ENCODE assay signal across 16 cellular contexts in genomic region chr20:48634641-48635040, GRCh38.
DNase-seq lines count a peak whose midpoint lies in the region; ATAC-seq, FAIRE-seq and TF ChIP-seq lines count a peak whose summit lies in the region.
"Had no signal": no experiment of that assay in that cellular context is flagged by ENCODE, and none has a peak within 500 bp of the region (broad histone marks: within the 10 kb centered on the region; RNA-seq: fewer than 3 reads in every experiment).

No MANE protein-coding gene starts in this region.

- intact Hi-C loops in activated T-helper 1 cell treated with anti-CD3 and anti-CD28 coated beads, Interleukin-12 subunit alpha, Interleukin-12 subunit beta, Interleukin-2, Interleukin-4 antibody, amounts not matched to agents 30 ng/mL and 10 ng/mL and 1 ng/mL, durations not matched to agents 14 hours and 24 hours and 36 hours (cut with micrococcal nuclease) = loop anchor here (1.0 kb wide), 1 partner anchor 271 kb away; no protein-coding TSS in a partner anchor
- intact Hi-C loops in kidney (cut with DNase I) = no loop called here

- no peak for TF ChIP-seq CTCF in kidney (IDR thresholded peaks at IDR 0.05; ENCODE audit: borderline replicate concordance, extremely low read depth, insufficient read depth)
- TF ChIP-seq CTCF in endodermal cell (conservative IDR thresholded peaks at IDR 0.05) = no peak

- FAIRE-seq in kidney (lab: Jason Lieb, UNC) = no peak
- FAIRE-seq: GM18507 had no signal

- peaks cover 1% of the 10 kb centered on the region for H3K4me1 Mint-ChIP-seq in activated T-cell treated with anti-CD3 and anti-CD28 coated beads, Interleukin-2, amount 50 U/mL, for 24 hours (ENCODE audit: low read depth)
- no peaks in the 10 kb centered on the region for H3K4me1 Mint-ChIP-seq in activated T-cell treated with anti-CD3 and anti-CD28 coated beads, Interleukin-2, amount 50 U/mL, for 4 hours (ENCODE audit: low read depth)
- H3K4me1 Mint-ChIP-seq in activated T-helper 1 cell treated with anti-CD3 and anti-CD28 coated beads, Interleukin-12 subunit alpha, Interleukin-12 subunit beta, Interleukin-2, Interleukin-4 antibody, amounts not matched to agents 30 ng/mL and 10 ng/mL and 1 ng/mL, durations not matched to agents 14 hours and 24 hours and 36 hours (ENCODE audit: low read depth) = peaks cover 11% of the 10 kb centered on the region
- peaks cover 7 to 9% of the 10 kb centered on the region in 2 donors for H3K4me1 Mint-ChIP-seq in stimulated activated naive B cell treated with anti-CD40 and anti-IgM and Interleukin-4, amounts not matched to agents 10 μg/mL and 1 μg/mL and 100 μg/mL, for 72 hours
- H3K4me1 Mint-ChIP-seq in endodermal cell = no peaks in the 10 kb centered on the region

- H3K36me3 ChIP-seq in kidney (ENCODE audit: control insufficient read depth in 1 of 2, insufficient read depth in 2 of 2, low read length in 2 of 2) (peaks cover 5 to 8% of the 10 kb centered on the region in 2 donors), endodermal cell (ENCODE audit: control insufficient read depth, insufficient read depth, low read length) (peaks cover 64% of the 10 kb centered on the region)
- H3K36me3 ChIP-seq: HAP-1 had no signal

- H3K4me3 ChIP-seq in kidney (ENCODE audit: low read length in 2 of 2) = no peak overlapping the region
- H3K4me3 ChIP-seq in endodermal cell (ENCODE audit: low read length) = no peak overlapping the region
- H3K4me3 ChIP-seq: BLaER1 treated with 17β-estradiol and CSF1 and Interleukin-3, amounts not matched to agents 10 nM and 100 nM; HAP-1 had no signal

- H3K9ac ChIP-seq in kidney (ENCODE audit: low read length in 2 of 2) = no peak overlapping the region
- no peak overlapping the region for H3K9ac ChIP-seq in endodermal cell (ENCODE audit: extremely low read depth, low read length, poor library complexity, severe bottlenecking)

- no peaks in the 10 kb centered on the region for H3K27me3 Mint-ChIP-seq in activated T-cell treated with anti-CD3 and anti-CD28 coated beads, Interleukin-2, amount 50 U/mL, for 24 hours
- no peaks in the 10 kb centered on the region for H3K27me3 Mint-ChIP-seq in activated T-cell treated with anti-CD3 and anti-CD28 coated beads, Interleukin-2, amount 50 U/mL, for 4 hours (ENCODE audit: low read depth)
- no peaks in the 10 kb centered on the region for H3K27me3 Mint-ChIP-seq in activated T-helper 1 cell treated with anti-CD3 and anti-CD28 coated beads, Interleukin-12 subunit alpha, Interleukin-12 subunit beta, Interleukin-2, Interleukin-4 antibody, amounts not matched to agents 30 ng/mL and 10 ng/mL and 1 ng/mL, durations not matched to agents 14 hours and 24 hours and 36 hours (ENCODE audit: insufficient read depth)
- no peaks in the 10 kb centered on the region for H3K27me3 Mint-ChIP-seq in stimulated activated naive B cell treated with anti-CD40 and anti-IgM and Interleukin-4, amounts not matched to agents 10 μg/mL and 1 μg/mL and 100 μg/mL, for 72 hours
- no peaks in the 10 kb centered on the region for H3K27me3 Mint-ChIP-seq in endodermal cell (ENCODE audit: insufficient read depth)

- H3K4me1 ChIP-seq in kidney (ENCODE audit: control insufficient read depth in 1 of 2, insufficient read depth in 1 of 2, low read depth in 1 of 2, low read length in 2 of 2) = no peaks in the 10 kb centered on the region
- no peaks in the 10 kb centered on the region for H3K4me1 ChIP-seq in endodermal cell (ENCODE audit: control insufficient read depth, insufficient read depth, low read length)
- H3K4me1 ChIP-seq: HAP-1 had no signal

- no peak overlapping the region for H3K27ac ChIP-seq in kidney (ENCODE audit: low read depth in 2 of 2, low read length in 2 of 2)
- H3K27ac ChIP-seq in endodermal cell (ENCODE audit: low read depth, low read length) = no peak overlapping the region

- H3K27me3 ChIP-seq in endodermal cell (ENCODE audit: control insufficient read depth, insufficient read depth, low read length, poor library complexity, severe bottlenecking) = no peaks in the 10 kb centered on the region
- H3K27me3 ChIP-seq: BLaER1 treated with 17β-estradiol and CSF1 and Interleukin-3, amounts not matched to agents 10 nM and 100 nM had no signal

- peaks cover 75% of the 10 kb centered on the region for H3K36me3 Mint-ChIP-seq in activated T-cell treated with anti-CD3 and anti-CD28 coated beads, Interleukin-2, amount 50 U/mL, for 24 hours (ENCODE audit: low read depth)
- peaks cover 36% of the 10 kb centered on the region for H3K36me3 Mint-ChIP-seq in activated T-cell treated with anti-CD3 and anti-CD28 coated beads, Interleukin-2, amount 50 U/mL, for 4 hours (ENCODE audit: insufficient read depth)
- H3K36me3 Mint-ChIP-seq in activated T-helper 1 cell treated with anti-CD3 and anti-CD28 coated beads, Interleukin-12 subunit alpha, Interleukin-12 subunit beta, Interleukin-2, Interleukin-4 antibody, amounts not matched to agents 30 ng/mL and 10 ng/mL and 1 ng/mL, durations not matched to agents 14 hours and 24 hours and 36 hours (ENCODE audit: low read depth) = peaks cover 40% of the 10 kb centered on the region
- peaks cover 33 to 61% of the 10 kb centered on the region in 2 donors for H3K36me3 Mint-ChIP-seq in stimulated activated naive B cell treated with anti-CD40 and anti-IgM and Interleukin-4, amounts not matched to agents 10 μg/mL and 1 μg/mL and 100 μg/mL, for 72 hours
- H3K36me3 Mint-ChIP-seq in endodermal cell (ENCODE audit: low read depth) = peaks cover 60% of the 10 kb centered on the region

- 94 to 97% methylated on average over 5 to 7 of the region's 7 CpGs for WGBS in endodermal cell (ENCODE audit: insufficient coverage in 1 of 2, insufficient read length in 1 of 2), 2 experiments

- H3K27ac Mint-ChIP-seq in activated T-cell treated with anti-CD3 and anti-CD28 coated beads, Interleukin-2, amount 50 U/mL, for 24 hours = peak overlapping the region; percentile 30
- H3K27ac Mint-ChIP-seq in activated T-helper 1 cell treated with anti-CD3 and anti-CD28 coated beads, Interleukin-12 subunit alpha, Interleukin-12 subunit beta, Interleukin-2, Interleukin-4 antibody, amounts not matched to agents 30 ng/mL and 10 ng/mL and 1 ng/mL, durations not matched to agents 14 hours and 24 hours and 36 hours = peak overlapping the region; percentile 58
- peak overlapping the region; percentile 68 for H3K27ac Mint-ChIP-seq in stimulated activated naive B cell treated with anti-CD40 and anti-IgM and Interleukin-4, amounts not matched to agents 10 μg/mL and 1 μg/mL and 100 μg/mL, for 72 hours
- no peak overlapping the region for H3K27ac Mint-ChIP-seq in endodermal cell

- H3K9me3 Mint-ChIP-seq in activated T-cell treated with anti-CD3 and anti-CD28 coated beads, Interleukin-2, amount 50 U/mL, for 24 hours = no peaks in the 10 kb centered on the region
- no peaks in the 10 kb centered on the region for H3K9me3 Mint-ChIP-seq in activated T-cell treated with anti-CD3 and anti-CD28 coated beads, Interleukin-2, amount 50 U/mL, for 4 hours
- no peaks in the 10 kb centered on the region for H3K9me3 Mint-ChIP-seq in activated T-helper 1 cell treated with anti-CD3 and anti-CD28 coated beads, Interleukin-12 subunit alpha, Interleukin-12 subunit beta, Interleukin-2, Interleukin-4 antibody, amounts not matched to agents 30 ng/mL and 10 ng/mL and 1 ng/mL, durations not matched to agents 14 hours and 24 hours and 36 hours
- no peaks in the 10 kb centered on the region for H3K9me3 Mint-ChIP-seq in stimulated activated naive B cell treated with anti-CD40 and anti-IgM and Interleukin-4, amounts not matched to agents 10 μg/mL and 1 μg/mL and 100 μg/mL, for 72 hours
- no peaks in the 10 kb centered on the region for H3K9me3 Mint-ChIP-seq in endodermal cell

- no peak overlapping the region for H3K4me3 Mint-ChIP-seq in activated T-cell treated with anti-CD3 and anti-CD28 coated beads, Interleukin-2, amount 50 U/mL, for 24 hours
- no peak overlapping the region for H3K4me3 Mint-ChIP-seq in activated T-cell treated with anti-CD3 and anti-CD28 coated beads, Interleukin-2, amount 50 U/mL, for 4 hours
- H3K4me3 Mint-ChIP-seq in activated T-helper 1 cell treated with anti-CD3 and anti-CD28 coated beads, Interleukin-12 subunit alpha, Interleukin-12 subunit beta, Interleukin-2, Interleukin-4 antibody, amounts not matched to agents 30 ng/mL and 10 ng/mL and 1 ng/mL, durations not matched to agents 14 hours and 24 hours and 36 hours = no peak overlapping the region
- no peak overlapping the region for H3K4me3 Mint-ChIP-seq in stimulated activated naive B cell treated with anti-CD40 and anti-IgM and Interleukin-4, amounts not matched to agents 10 μg/mL and 1 μg/mL and 100 μg/mL, for 72 hours
- no peak overlapping the region for H3K4me3 Mint-ChIP-seq in endodermal cell

- no peak for DNase-seq in activated T-cell treated with anti-CD3 and anti-CD28 coated beads, Interleukin-2, amount 50 U/mL, for 24 hours
- no peak for DNase-seq in activated T-cell treated with anti-CD3 and anti-CD28 coated beads, Interleukin-2, amount 50 U/mL, for 4 hours
- DNase-seq in activated T-helper 1 cell treated with anti-CD3 and anti-CD28 coated beads, Interleukin-12 subunit alpha, Interleukin-12 subunit beta, Interleukin-2, Interleukin-4 antibody, amounts not matched to agents 30 ng/mL and 10 ng/mL and 1 ng/mL, durations not matched to agents 14 hours and 24 hours and 36 hours (ENCODE audit: low spot score) = no peak
- DNase-seq in kidney (peak; percentile 53), SW 1271 (lab: John Stamatoyannopoulos, UW) (no peak), endodermal cell (no peak)
- DNase-seq in stimulated activated naive B cell treated with anti-CD40 and anti-IgM and Interleukin-4, amounts not matched to agents 10 μg/mL and 1 μg/mL and 100 μg/mL, for 72 hours = no peak
- DNase-seq: 8988T, NCI-H1417 treated with DMSO at 0.1 percent for 48 hours, NCI-H2029, NCI-H2171 treated with DMSO at 0.1 percent for 48 hours, SHP77 treated with DMSO at 0.1 percent for 48 hours had no signal

- no peak for ATAC-seq in activated T-cell treated with anti-CD3 and anti-CD28 coated beads, Interleukin-2, amount 50 U/mL, for 4 hours
- ATAC-seq in stimulated activated naive B cell treated with anti-CD40 and anti-IgM and Interleukin-4, amounts not matched to agents 10 μg/mL and 1 μg/mL and 100 μg/mL, for 72 hours (replicated peaks) = no peak
- no peak for ATAC-seq in GM18498 (IDR thresholded peaks at IDR 0.05; ENCODE audit: unreplicated experiment)

- H3K9me3 ChIP-seq in kidney (ENCODE audit: control insufficient read depth in 1 of 2, low read length in 2 of 2) = no peaks in the 10 kb centered on the region
- H3K9me3 ChIP-seq in endodermal cell (ENCODE audit: control insufficient read depth, low read length) = no peaks in the 10 kb centered on the region
- H3K9me3 ChIP-seq: BLaER1 treated with 17β-estradiol and CSF1 and Interleukin-3, amounts not matched to agents 10 nM and 100 nM; HAP-1 had no signal
